In the genomic region with DNA sequence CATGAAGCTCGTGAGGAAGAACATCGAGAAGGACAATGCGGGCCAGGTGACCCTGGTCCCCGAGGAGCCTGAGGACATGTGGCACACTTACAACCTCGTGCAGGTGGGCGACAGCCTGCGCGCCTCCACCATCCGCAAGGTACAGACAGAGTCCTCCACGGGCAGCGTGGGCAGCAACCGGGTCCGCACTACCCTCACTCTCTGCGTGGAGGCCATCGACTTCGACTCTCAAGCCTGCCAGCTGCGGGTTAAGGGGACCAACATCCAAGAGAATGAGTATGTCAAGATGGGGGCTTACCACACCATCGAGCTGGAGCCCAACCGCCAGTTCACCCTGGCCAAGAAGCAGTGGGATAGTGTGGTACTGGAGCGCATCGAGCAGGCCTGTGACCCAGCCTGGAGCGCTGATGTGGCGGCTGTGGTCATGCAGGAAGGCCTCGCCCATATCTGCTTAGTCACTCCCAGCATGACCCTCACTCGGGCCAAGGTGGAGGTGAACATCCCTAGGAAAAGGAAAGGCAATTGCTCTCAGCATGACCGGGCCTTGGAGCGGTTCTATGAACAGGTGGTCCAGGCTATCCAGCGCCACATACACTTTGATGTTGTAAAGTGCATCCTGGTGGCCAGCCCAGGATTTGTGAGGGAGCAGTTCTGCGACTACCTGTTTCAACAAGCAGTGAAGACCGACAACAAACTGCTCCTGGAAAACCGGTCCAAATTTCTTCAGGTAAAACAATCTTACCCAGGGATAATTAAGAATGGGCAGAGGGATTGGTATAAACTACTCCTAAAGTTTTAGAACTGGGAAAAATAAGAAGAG, we compare ENCODE assay signal across 1 cellular context.
TF ChIP-seq lines count a peak whose summit lies in the region.

No MANE protein-coding gene starts in this region.

TF ChIP-seq in K562, 482 proteins besides CTCF, POLR2A, EP300 and RAD21 (continued from another document and continues in another):
- TF ChIP-seq KDM4B (IDR thresholded peaks at IDR 0.05; ENCODE audit: borderline replicate concordance in 2 of 2, low read depth in 1 of 2) (no peak), MAFF (IDR thresholded peaks at IDR 0.05; ENCODE audit: low read length) (peak; percentile 67), KAT2B (IDR thresholded peaks at IDR 0.05; ENCODE audit: low read depth, low read length) (no peak), NRF1 (conservative IDR thresholded peaks at IDR 0.05 in 1 of 2, IDR thresholded peaks at IDR 0.05 in 1 of 2) (no peak), HDGF (IDR thresholded peaks at IDR 0.05) (0 out of 2 replicates have a peak, but pooled peaks have one; percentile 52), RBFOX2 (IDR thresholded peaks at IDR 0.05; ENCODE audit: low read depth, low read length) (peak; percentile 79), ARID4B (CRISPR knock-in tag; IDR thresholded peaks at IDR 0.05) (peak; percentile 81), NFRKB (IDR thresholded peaks at IDR 0.05; ENCODE audit: low read depth) (0 out of 2 replicates have a peak, but pooled peaks have one; percentile 71), REST (CRISPR knock-in tag; IDR thresholded peaks at IDR 0.05; ENCODE audit: low read depth) (no peak), STAT5B (CRISPR knock-in tag; IDR thresholded peaks at IDR 0.05) (no peak), ZNF175 (CRISPR knock-in tag; IDR thresholded peaks at IDR 0.05; ENCODE audit: low read depth) (0 out of 2 replicates have a peak, but pooled peaks have one; percentile 46), SOX6 (IDR thresholded peaks at IDR 0.05) (no peak), POLR2AphosphoS5 (IDR thresholded peaks at IDR 0.05; ENCODE audit: control insufficient read depth, insufficient read depth, low read depth, low read length) (0 out of 2 replicates have a peak, but pooled peaks have one; percentile 15), CBFB (CRISPR knock-in tag; IDR thresholded peaks at IDR 0.05) (peak; percentile 29; the same call in 1 of the 2 replicates), EP400 (IDR thresholded peaks at IDR 0.05) (peak; percentile 85), ZC3H4 (CRISPR knock-in tag; IDR thresholded peaks at IDR 0.05; ENCODE audit: borderline replicate concordance) (no peak), HMGXB4 (CRISPR knock-in tag; IDR thresholded peaks at IDR 0.05) (peak; percentile 85; the same call in 1 of the 2 replicates), ZBTB17 (CRISPR knock-in tag; IDR thresholded peaks at IDR 0.05) (peak; percentile 89), POLR2AphosphoS2 (IDR thresholded peaks at IDR 0.05; ENCODE audit: low read length) (no peak), ZNF354B (CRISPR knock-in tag; IDR thresholded peaks at IDR 0.05) (no peak), ZBTB26 (CRISPR knock-in tag; IDR thresholded peaks at IDR 0.05) (no peak), ZBTB8A (IDR thresholded peaks at IDR 0.05; ENCODE audit: partially characterized antibody) (no peak), NR2C2 (CRISPR knock-in tag; IDR thresholded peaks at IDR 0.05) (no peak), NR2C2 (tag; IDR thresholded peaks at IDR 0.05) (peak; percentile 62; the same call in 1 of the 2 replicates), MAFG (tag; conservative IDR thresholded peaks at IDR 0.05) (peak; percentile 91), NR2C1 (IDR thresholded peaks at IDR 0.05) (no peak), NR2C1 (tag; IDR thresholded peaks at IDR 0.05) (no peak; the same call in 1 of the 2 replicates), ADNP (tag; IDR thresholded peaks at IDR 0.05) (no peak), RBM34 (IDR thresholded peaks at IDR 0.05; ENCODE audit: borderline replicate concordance, insufficient read depth, low read length) (no peak), IFI16 (CRISPR knock-in tag; IDR thresholded peaks at IDR 0.05) (no peak), CCAR2 (IDR thresholded peaks at IDR 0.05; ENCODE audit: low read depth, low read length) (no peak), HCFC1 (IDR thresholded peaks at IDR 0.05; ENCODE audit: low read depth, low read length) (no peak), TFAP4 (CRISPR knock-in tag; IDR thresholded peaks at IDR 0.05; ENCODE audit: borderline replicate concordance) (0 out of 2 replicates have a peak, but pooled peaks have one; percentile 19), CEBPG (CRISPR knock-in tag; IDR thresholded peaks at IDR 0.05) (no peak), CEBPG (tag; conservative IDR thresholded peaks at IDR 0.05 in 1 of 2, IDR thresholded peaks at IDR 0.05 in 1 of 2) (no peak), XRCC3 (IDR thresholded peaks at IDR 0.05) (no peak), PHF21A (IDR thresholded peaks at IDR 0.05; ENCODE audit: borderline replicate concordance, low read depth) (no peak), KLF6 (CRISPR knock-in tag; IDR thresholded peaks at IDR 0.05; ENCODE audit: borderline replicate concordance) (no peak), ZBTB7A (IDR thresholded peaks at IDR 0.05; ENCODE audit: borderline replicate concordance, control insufficient read depth, low read depth, low read length) (no peak)
- TF ChIP-seq, protein P1, sequence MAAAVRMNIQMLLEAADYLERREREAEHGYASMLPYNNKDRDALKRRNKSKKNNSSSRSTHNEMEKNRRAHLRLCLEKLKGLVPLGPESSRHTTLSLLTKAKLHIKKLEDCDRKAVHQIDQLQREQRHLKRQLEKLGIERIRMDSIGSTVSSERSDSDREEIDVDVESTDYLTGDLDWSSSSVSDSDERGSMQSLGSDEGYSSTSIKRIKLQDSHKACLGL (CRISPR knock-in tag; IDR thresholded peaks at IDR 0.05; ENCODE audit: borderline replicate concordance, poor library complexity, severe bottlenecking): no peak
- TF ChIP-seq, protein P2, sequence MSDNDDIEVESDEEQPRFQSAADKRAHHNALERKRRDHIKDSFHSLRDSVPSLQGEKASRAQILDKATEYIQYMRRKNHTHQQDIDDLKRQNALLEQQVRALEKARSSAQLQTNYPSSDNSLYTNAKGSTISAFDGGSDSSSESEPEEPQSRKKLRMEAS (CRISPR knock-in tag; IDR thresholded peaks at IDR 0.05): peak; percentile 76
- TF ChIP-seq, protein P3, sequence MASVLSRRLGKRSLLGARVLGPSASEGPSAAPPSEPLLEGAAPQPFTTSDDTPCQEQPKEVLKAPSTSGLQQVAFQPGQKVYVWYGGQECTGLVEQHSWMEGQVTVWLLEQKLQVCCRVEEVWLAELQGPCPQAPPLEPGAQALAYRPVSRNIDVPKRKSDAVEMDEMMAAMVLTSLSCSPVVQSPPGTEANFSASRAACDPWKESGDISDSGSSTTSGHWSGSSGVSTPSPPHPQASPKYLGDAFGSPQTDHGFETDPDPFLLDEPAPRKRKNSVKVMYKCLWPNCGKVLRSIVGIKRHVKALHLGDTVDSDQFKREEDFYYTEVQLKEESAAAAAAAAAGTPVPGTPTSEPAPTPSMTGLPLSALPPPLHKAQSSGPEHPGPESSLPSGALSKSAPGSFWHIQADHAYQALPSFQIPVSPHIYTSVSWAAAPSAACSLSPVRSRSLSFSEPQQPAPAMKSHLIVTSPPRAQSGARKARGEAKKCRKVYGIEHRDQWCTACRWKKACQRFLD (CRISPR knock-in tag; IDR thresholded peaks at IDR 0.05): peak; percentile 56; the same call in 1 of the 2 replicates
- TF ChIP-seq, protein P4, sequence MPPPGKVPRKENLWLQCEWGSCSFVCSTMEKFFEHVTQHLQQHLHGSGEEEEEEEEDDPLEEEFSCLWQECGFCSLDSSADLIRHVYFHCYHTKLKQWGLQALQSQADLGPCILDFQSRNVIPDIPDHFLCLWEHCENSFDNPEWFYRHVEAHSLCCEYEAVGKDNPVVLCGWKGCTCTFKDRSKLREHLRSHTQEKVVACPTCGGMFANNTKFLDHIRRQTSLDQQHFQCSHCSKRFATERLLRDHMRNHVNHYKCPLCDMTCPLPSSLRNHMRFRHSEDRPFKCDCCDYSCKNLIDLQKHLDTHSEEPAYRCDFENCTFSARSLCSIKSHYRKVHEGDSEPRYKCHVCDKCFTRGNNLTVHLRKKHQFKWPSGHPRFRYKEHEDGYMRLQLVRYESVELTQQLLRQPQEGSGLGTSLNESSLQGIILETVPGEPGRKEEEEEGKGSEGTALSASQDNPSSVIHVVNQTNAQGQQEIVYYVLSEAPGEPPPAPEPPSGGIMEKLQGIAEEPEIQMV (tag; conservative IDR thresholded peaks at IDR 0.05; ENCODE audit: low read depth): no peak
- TF ChIP-seq, protein P5, sequence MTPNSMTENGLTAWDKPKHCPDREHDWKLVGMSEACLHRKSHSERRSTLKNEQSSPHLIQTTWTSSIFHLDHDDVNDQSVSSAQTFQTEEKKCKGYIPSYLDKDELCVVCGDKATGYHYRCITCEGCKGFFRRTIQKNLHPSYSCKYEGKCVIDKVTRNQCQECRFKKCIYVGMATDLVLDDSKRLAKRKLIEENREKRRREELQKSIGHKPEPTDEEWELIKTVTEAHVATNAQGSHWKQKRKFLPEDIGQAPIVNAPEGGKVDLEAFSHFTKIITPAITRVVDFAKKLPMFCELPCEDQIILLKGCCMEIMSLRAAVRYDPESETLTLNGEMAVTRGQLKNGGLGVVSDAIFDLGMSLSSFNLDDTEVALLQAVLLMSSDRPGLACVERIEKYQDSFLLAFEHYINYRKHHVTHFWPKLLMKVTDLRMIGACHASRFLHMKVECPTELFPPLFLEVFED (CRISPR knock-in tag; conservative IDR thresholded peaks at IDR 0.05): no peak
